In genomic region chr19:57141699-57142098, GRCh38 we compare ENCODE assay signal across 36 cellular contexts. TPM values are rescaled to one million over a fixed set of nuclear protein-coding genes. Genes with fewer than 3 reads are reported as not detected.
"Had no signal": no experiment of that assay in that cellular context is flagged by ENCODE, and none has a peak within 500 bp of the region (broad histone marks: within the 10 kb centered on the region; RNA-seq: fewer than 3 reads in every experiment).

No MANE protein-coding gene starts in this region.

- ATAC-seq: activated CD4-positive, alpha-beta T cell treated with anti-CD3 and anti-CD28 coated beads for 36 hours; activated CD4-positive, CD25-positive, alpha-beta regulatory T cell treated with anti-CD3 and anti-CD28 coated beads, Interleukin-2, amount 50 U/mL, for 24 hours; activated CD8-positive, alpha-beta memory T cell treated with anti-CD3 and anti-CD28 coated beads, Interleukin-2, amount 10 ng/mL, durations not matched to agents 7 days and 5 days; activated CD8-positive, alpha-beta T cell treated with anti-CD3 and anti-CD28 coated beads, Interleukin-2, amount 10 ng/mL, durations not matched to agents 7 days and 5 days; activated naive CD8-positive, alpha-beta T cell treated with anti-CD3 and anti-CD28 coated beads, Interleukin-2, amount 50 U/mL, for 24 hours; body of pancreas; WTC11 had no signal

- H3K27ac ChIP-seq: body of pancreas, brain microvascular endothelial cell, breast epithelium, coronary artery, WERI-Rb-1 had no signal

- H3K36me3 ChIP-seq: brain microvascular endothelial cell, breast epithelium, WERI-Rb-1 had no signal

- DNase-seq: activated CD4-positive, alpha-beta memory T cell treated with anti-CD3 and anti-CD28 coated beads, Interleukin-2, amount 10 ng/mL, durations not matched to agents 7 days and 5 days; activated CD4-positive, alpha-beta T cell treated with anti-CD3 and anti-CD28 coated beads for 1 hour; activated CD4-positive, alpha-beta T cell treated with anti-CD3 and anti-CD28 coated beads for 36 hours; activated CD4-positive, alpha-beta T cell treated with anti-CD3 and anti-CD28 coated beads for 48 hours; activated CD4-positive, alpha-beta T cell treated with anti-CD3 and anti-CD28 coated beads, Interleukin-2, amount 10 ng/mL, durations not matched to agents 7 days and 5 days; activated CD4-positive, alpha-beta T cell treated with anti-CD3 and anti-CD28 coated beads, Interleukin-2, amount 50 U/mL, for 48 hours; activated CD4-positive, CD25-positive, alpha-beta regulatory T cell; activated CD8-positive, alpha-beta memory T cell treated with anti-CD3 and anti-CD28 coated beads for 24 hours; activated CD8-positive, alpha-beta memory T cell treated with anti-CD3 and anti-CD28 coated beads, Interleukin-2, amount 10 ng/mL, durations not matched to agents 7 days and 5 days; activated CD8-positive, alpha-beta memory T cell treated with anti-CD3 and anti-CD28 coated beads, Interleukin-2, amount 50 U/mL, for 48 hours; activated CD8-positive, alpha-beta T cell treated with anti-CD3 and anti-CD28 coated beads, Interleukin-2, amount 10 ng/mL, durations not matched to agents 7 days and 5 days; activated effector memory CD4-positive, alpha-beta T cell treated with Interleukin-2 at 50 U/mL for 16 hours; activated gamma-delta T cell; activated naive CD4-positive, alpha-beta T cell treated with anti-CD3 and anti-CD28 coated beads, Interleukin-2, amount 10 ng/mL, durations not matched to agents 7 days and 5 days; activated naive CD4-positive, alpha-beta T cell treated with Interleukin-2 at 50 U/mL for 16 hours; activated naive CD8-positive, alpha-beta T cell treated with anti-CD3 and anti-CD28 coated beads, Interleukin-2, amount 10 ng/mL, durations not matched to agents 7 days and 5 days; activated naive CD8-positive, alpha-beta T cell treated with anti-CD3 and anti-CD28 coated beads, Interleukin-2, amount 50 U/mL, for 24 hours; activated T-cell treated with anti-CD3 and anti-CD28 coated beads, Interleukin-2, amount 50 U/mL, for 24 hours; activated T-cell treated with anti-CD3 and anti-CD28 coated beads, Interleukin-2, amount 50 U/mL, for 48 hours; amniotic stem cell; aorta; body of pancreas; brain microvascular endothelial cell; central memory CD4-positive, alpha-beta T cell; T-helper 2 cell; T-helper 9 cell; WERI-Rb-1 had no signal

- H3K27me3 ChIP-seq: body of pancreas, brain microvascular endothelial cell, breast epithelium had no signal

- H3K4me3 ChIP-seq: body of pancreas, breast epithelium, coronary artery had no signal

- H3K4me1 ChIP-seq: body of pancreas, breast epithelium had no signal

- H3K9me3 ChIP-seq: body of pancreas had no signal

RNA-seq across cellular contexts. Expression of gene ZIM3, which starts 3.3 kb away (rescaled TPM):
- total RNA-seq: activated CD4-positive, alpha-beta memory T cell treated with anti-CD3 and anti-CD28 coated beads, Interleukin-2, amount 10 ng/mL, durations not matched to agents 7 days and 5 days; activated CD4-positive, alpha-beta T cell treated with anti-CD3 and anti-CD28 coated beads for 36 hours; activated CD4-positive, alpha-beta T cell treated with anti-CD3 and anti-CD28 coated beads, Interleukin-2, amount 10 ng/mL, durations not matched to agents 7 days and 5 days; activated CD8-positive, alpha-beta memory T cell treated with anti-CD3 and anti-CD28 coated beads, Interleukin-2, amount 10 ng/mL, durations not matched to agents 7 days and 5 days; activated CD8-positive, alpha-beta T cell treated with anti-CD3 and anti-CD28 coated beads, Interleukin-2, amount 10 ng/mL, durations not matched to agents 7 days and 5 days; activated naive CD8-positive, alpha-beta T cell treated with anti-CD3 and anti-CD28 coated beads, Interleukin-2, amount 10 ng/mL, durations not matched to agents 7 days and 5 days; activated T-helper 2 cell treated with anti-CD3 and anti-CD28 coated beads, Interferon-gamma antibody, Interleukin-2, Interleukin-4, amounts not matched to agents 10 μg/mL and 5 μg/mL and 100 μg/mL, durations not matched to agents 14 hours and 24 hours and 36 hours; aorta; astrocyte; body of pancreas; breast epithelium; cardiac septum; cerebellum; WTC11 had no signal
- polyA plus RNA-seq: adipose tissue, aorta had no signal

RNA-seq across cellular contexts. Expression of gene USP29, which starts 21.9 kb away (rescaled TPM):
- total RNA-seq: activated CD4-positive, alpha-beta memory T cell treated with anti-CD3 and anti-CD28 coated beads, Interleukin-2, amount 10 ng/mL, durations not matched to agents 7 days and 5 days; activated CD4-positive, alpha-beta T cell treated with anti-CD3 and anti-CD28 coated beads for 36 hours; activated CD4-positive, alpha-beta T cell treated with anti-CD3 and anti-CD28 coated beads, Interleukin-2, amount 10 ng/mL, durations not matched to agents 7 days and 5 days; activated CD8-positive, alpha-beta memory T cell treated with anti-CD3 and anti-CD28 coated beads, Interleukin-2, amount 10 ng/mL, durations not matched to agents 7 days and 5 days; activated CD8-positive, alpha-beta T cell treated with anti-CD3 and anti-CD28 coated beads, Interleukin-2, amount 10 ng/mL, durations not matched to agents 7 days and 5 days; activated naive CD8-positive, alpha-beta T cell treated with anti-CD3 and anti-CD28 coated beads, Interleukin-2, amount 10 ng/mL, durations not matched to agents 7 days and 5 days; activated T-helper 2 cell treated with anti-CD3 and anti-CD28 coated beads, Interferon-gamma antibody, Interleukin-2, Interleukin-4, amounts not matched to agents 10 μg/mL and 5 μg/mL and 100 μg/mL, durations not matched to agents 14 hours and 24 hours and 36 hours; aorta; astrocyte; body of pancreas; breast epithelium; cardiac septum; cerebellum; WTC11 had no signal
- polyA plus RNA-seq: adipose tissue, aorta had no signal

RNA-seq across cellular contexts. Expression of gene DUXA, which starts 25.6 kb away (rescaled TPM):
- total RNA-seq: activated CD4-positive, alpha-beta memory T cell treated with anti-CD3 and anti-CD28 coated beads, Interleukin-2, amount 10 ng/mL, durations not matched to agents 7 days and 5 days; activated CD4-positive, alpha-beta T cell treated with anti-CD3 and anti-CD28 coated beads for 36 hours; activated CD4-positive, alpha-beta T cell treated with anti-CD3 and anti-CD28 coated beads, Interleukin-2, amount 10 ng/mL, durations not matched to agents 7 days and 5 days; activated CD8-positive, alpha-beta memory T cell treated with anti-CD3 and anti-CD28 coated beads, Interleukin-2, amount 10 ng/mL, durations not matched to agents 7 days and 5 days; activated CD8-positive, alpha-beta T cell treated with anti-CD3 and anti-CD28 coated beads, Interleukin-2, amount 10 ng/mL, durations not matched to agents 7 days and 5 days; activated naive CD8-positive, alpha-beta T cell treated with anti-CD3 and anti-CD28 coated beads, Interleukin-2, amount 10 ng/mL, durations not matched to agents 7 days and 5 days; activated T-helper 2 cell treated with anti-CD3 and anti-CD28 coated beads, Interferon-gamma antibody, Interleukin-2, Interleukin-4, amounts not matched to agents 10 μg/mL and 5 μg/mL and 100 μg/mL, durations not matched to agents 14 hours and 24 hours and 36 hours; astrocyte; body of pancreas; breast epithelium; cardiac septum; cerebellum; WTC11 had no signal
- polyA plus RNA-seq: adipose tissue, aorta had no signal
